In the genomic region with DNA sequence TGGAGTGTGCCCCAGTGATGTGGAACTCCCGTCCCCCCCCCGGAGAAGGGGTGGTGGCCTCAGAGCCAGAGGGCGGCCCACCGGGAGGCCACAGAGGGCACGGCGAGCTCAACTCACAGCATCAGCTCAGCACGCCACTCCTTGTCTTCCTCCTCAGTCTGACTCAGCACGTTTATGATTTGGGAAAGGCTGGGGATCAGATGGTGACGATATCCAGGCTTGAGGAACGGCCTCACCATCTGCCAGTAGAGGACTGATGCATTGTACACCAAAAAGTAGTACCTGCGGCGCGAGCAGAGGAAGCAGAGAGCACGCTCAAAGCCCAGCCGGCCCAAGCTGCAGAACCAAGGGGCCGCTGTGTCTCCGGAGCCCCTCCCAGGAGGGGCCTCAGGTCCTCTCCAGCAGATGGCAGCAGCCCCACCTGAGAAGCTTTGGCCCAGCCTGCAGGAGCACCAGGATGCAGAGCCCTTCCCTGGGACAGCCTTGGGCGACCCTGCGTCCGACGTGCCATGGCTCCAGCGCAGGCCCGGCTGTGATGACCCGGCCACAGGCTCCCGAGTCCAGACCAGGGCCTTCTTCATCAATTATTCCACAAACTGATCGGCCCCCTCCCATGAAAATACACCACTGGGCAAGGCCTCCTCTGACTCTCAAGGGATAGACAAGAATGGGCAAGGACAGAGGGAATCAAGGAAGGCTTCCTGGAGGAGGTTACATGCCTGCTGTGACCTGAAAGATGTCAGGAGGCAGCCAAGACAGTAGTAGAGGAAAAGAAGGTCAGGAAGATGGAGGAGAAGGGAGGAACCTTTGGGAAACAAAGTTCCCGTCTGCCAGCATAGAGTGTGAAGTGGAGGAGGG, we compare ENCODE assay signal across 9 cellular contexts. TPM values are rescaled to one million over a fixed set of nuclear protein-coding genes. Genes with fewer than 3 reads are reported as not detected.
DNase-seq lines count a peak whose midpoint lies in the region; ATAC-seq, FAIRE-seq and TF ChIP-seq lines count a peak whose summit lies in the region.
"Had no signal": no experiment of that assay in that cellular context is flagged by ENCODE, and none has a peak within 500 bp of the region (broad histone marks: within the 10 kb centered on the region; RNA-seq: fewer than 3 reads in every experiment).

No MANE protein-coding gene starts in this region.

- intact Hi-C loops in ascending aorta (cut with DNase I): no loop called here

- no peak overlapping the region for H3K4me3 Mint-ChIP-seq in WTC11

- CTCF ChIA-PET in WTC11 (lab: Charles Lee): interaction anchor here (0.5 to 1.8 kb wide), 21 partner anchors 18 to 319 kb away, joined by 3 to 11 read pairs (median 4); partner anchors contain the start of gene ADGRA1

- POLR2A ChIA-PET in WTC11 (lab: Charles Lee): interaction anchor here (0.6 kb wide), 1 partner anchor 90 kb away, joined by 3 read pairs; no protein-coding TSS in a partner anchor

- no peak overlapping the region for H3K4me3 ChIP-seq in ascending aorta

- in situ Hi-C loops in GM13977 (cut with MboI; ENCODE audit: low pct_unique_long_range_greater_than_20kb, low sequenced_read_pairs, unreplicated experiment): no loop called here

- H3K36me3 ChIP-seq in ascending aorta: no peaks in the 10 kb centered on the region

- H3K27me3 ChIP-seq in ascending aorta: peaks cover 8% of the 10 kb centered on the region

- H3K27ac Mint-ChIP-seq in WTC11: peak overlapping the region; percentile 54

- H3K36me3 Mint-ChIP-seq in WTC11: no peaks in the 10 kb centered on the region

- H3K27me3 Mint-ChIP-seq in WTC11 (ENCODE audit: low read depth): peaks cover 3% of the 10 kb centered on the region; the same call in 1 of the 2 replicates

- no peaks in the 10 kb centered on the region for H3K4me1 ChIP-seq in ascending aorta

- H3K9me3 Mint-ChIP-seq in WTC11: no peaks in the 10 kb centered on the region

- DNase-seq in CD1c-positive myeloid dendritic cell (ENCODE audit: extremely low spot score) (peak; percentile 2), GM13977 (ENCODE audit: low spot score) (no peak), WTC11 (ENCODE audit: low spot score) (peak; percentile 78), left lobe of liver (ENCODE audit: low spot score) (peak; percentile 44), GM19239 (ENCODE audit: insufficient read length, low spot score) (no peak), ascending aorta (ENCODE audit: low spot score in 2 of 2) (no peak)
- DNase-seq: hippocampal formation, MV-4-11 had no signal

- peak; percentile 32 for TF ChIP-seq CTCF in GM13977 (IDR thresholded peaks at IDR 0.05; ENCODE audit: extremely low read depth, insufficient read depth, missing control alignments)
- TF ChIP-seq CTCF in WTC11 (IDR thresholded peaks at IDR 0.05): no peak; the same call in 1 of the 2 replicates
- TF ChIP-seq CTCF in ascending aorta (IDR thresholded peaks at IDR 0.05): no peak

- H3K4me1 Mint-ChIP-seq in WTC11: peaks cover 3% of the 10 kb centered on the region; the same call in 1 of the 2 replicates

- no peak for FAIRE-seq in GM19239 (lab: Jason Lieb, UNC)

- H3K9me3 ChIP-seq in ascending aorta: no peaks in the 10 kb centered on the region

- peak; percentile 90 for ATAC-seq in WTC11
- ATAC-seq in left lobe of liver: peak; percentile 47
- ATAC-seq in HG03095 (IDR thresholded peaks at IDR 0.05; ENCODE audit: unreplicated experiment): no peak

- no peak overlapping the region for H3K27ac ChIP-seq in ascending aorta

TF ChIP-seq in WTC11, 78 proteins besides CTCF, POLR2A, EP300 and RAD21:
- TF ChIP-seq ZNF121 (CRISPR knock-in tag; IDR thresholded peaks at IDR 0.05) (peak; percentile 83), ERG (CRISPR knock-in tag; IDR thresholded peaks at IDR 0.05) (no peak)
TF ChIP-seq in WTC11: peak in this region for 1.

RNA-seq across cellular contexts. Expression of gene CFAP46, which starts 3.7 kb away (rescaled TPM):
- 2.9 to 3.4 TPM (median 3.3 TPM) in 3 replicates for total RNA-seq in WTC11 (2021)
- total RNA-seq in left lobe of liver: 0.08 TPM
- not detected for total RNA-seq in ascending aorta

Comparison
In these comparisons a context has a peak if more than half of its experiments do, and no peak if none do; other contexts are left out.
1. DNase-seq: peak in CD1c-positive myeloid dendritic cell (single experiment), WTC11 (single experiment) and left lobe of liver (single experiment); none in GM13977 (single experiment), GM19239 (single experiment) and ascending aorta (0 of 2).